7 cellular contexts compared by ENCODE assay signal in genomic region chr7:151875862-151876111, GRCh38. TPM values are rescaled to one million over a fixed set of nuclear protein-coding genes. Genes with fewer than 3 reads are reported as not detected.
DNase-seq lines count a peak whose midpoint lies in the region; ATAC-seq lines count a peak whose summit lies in the region.

No MANE protein-coding gene starts in this region.

- no peaks in the 10 kb centered on the region for H3K27me3 Mint-ChIP-seq in activated T-cell treated with anti-CD3 and anti-CD28 coated beads, Interleukin-2, amount 50 U/mL, for 72 hours (ENCODE audit: low read depth)

- H3K9me3 ChIP-seq in skeletal muscle satellite cell (replicated peaks; ENCODE audit: low read length), result no peaks in the 10 kb centered on the region

- intact Hi-C loops in left ventricle myocardium superior (cut with micrococcal nuclease), result no loop called here

- H3K27me3 ChIP-seq in H7 (ENCODE audit: control insufficient read depth, insufficient read depth, low read length), result peaks cover 33% of the 10 kb centered on the region
- peaks cover 75% of the 10 kb centered on the region for H3K27me3 ChIP-seq in skeletal muscle satellite cell (ENCODE audit: control insufficient read depth, insufficient read depth, low read length)

- no peak for DNase-seq in H7
- DNase-seq in activated T-cell treated with anti-CD3 and anti-CD28 coated beads, Interleukin-2, amount 50 U/mL, for 72 hours, result no peak
- DNase-seq in left ventricle myocardium superior, result no peak
- no peak for DNase-seq in glomerular visceral epithelial cell (ENCODE audit: extremely low spot score)
- no peak for DNase-seq in iPS-NIHi11 (ENCODE audit: low spot score)

- peak overlapping the region; percentile 89 for H3K4me2 ChIP-seq in skeletal muscle satellite cell (ENCODE audit: low read length)

- H3K4me1 ChIP-seq in skeletal muscle satellite cell (ENCODE audit: control insufficient read depth, insufficient read depth, low read length), result peaks cover 14% of the 10 kb centered on the region

- H3K4me1 Mint-ChIP-seq in activated T-cell treated with anti-CD3 and anti-CD28 coated beads, Interleukin-2, amount 50 U/mL, for 72 hours (ENCODE audit: low read depth), result peaks cover 21% of the 10 kb centered on the region

- H3K27ac Mint-ChIP-seq in activated T-cell treated with anti-CD3 and anti-CD28 coated beads, Interleukin-2, amount 50 U/mL, for 72 hours, result peak overlapping the region; percentile 77

- H3K4me3 Mint-ChIP-seq in activated T-cell treated with anti-CD3 and anti-CD28 coated beads, Interleukin-2, amount 50 U/mL, for 72 hours, result peak overlapping the region; percentile 94 to 98

- peak overlapping the region; percentile 74 for H3K4me3 ChIP-seq in H7 (ENCODE audit: insufficient read depth, low read depth, low read length)
- H3K4me3 ChIP-seq in skeletal muscle satellite cell (ENCODE audit: low read length), result peak overlapping the region; percentile 71

- no peaks in the 10 kb centered on the region for H3K36me3 ChIP-seq in H7 (replicated peaks; ENCODE audit: control insufficient read depth, insufficient read depth, low read length)
- H3K36me3 ChIP-seq in skeletal muscle satellite cell (ENCODE audit: insufficient read depth, low read length), result no peaks in the 10 kb centered on the region

- ATAC-seq in activated T-cell treated with anti-CD3 and anti-CD28 coated beads, Interleukin-2, amount 50 U/mL, for 72 hours (replicated peaks in 1 of 2), result no peak
- ATAC-seq in left ventricle myocardium superior, result peak; percentile 86
- ATAC-seq in GM19397 (IDR thresholded peaks at IDR 0.05; ENCODE audit: unreplicated experiment), result no peak

- H3K9ac ChIP-seq in skeletal muscle satellite cell (ENCODE audit: low read depth, low read length), result no peak overlapping the region

- no peaks in the 10 kb centered on the region for H3K9me3 Mint-ChIP-seq in activated T-cell treated with anti-CD3 and anti-CD28 coated beads, Interleukin-2, amount 50 U/mL, for 72 hours

- no peaks in the 10 kb centered on the region for H3K36me3 Mint-ChIP-seq in activated T-cell treated with anti-CD3 and anti-CD28 coated beads, Interleukin-2, amount 50 U/mL, for 72 hours (ENCODE audit: insufficient read depth in 2 of 2)

RNA-seq across cellular contexts. Expression of gene PRKAG2, which starts 1.1 kb away (rescaled TPM):
- 5.8 and 6.0 TPM in 2 replicates for total RNA-seq in H7 (2014; rRNA removed; shearing (Covaris generic))
- total RNA-seq in activated T-cell treated with anti-CD3 and anti-CD28 coated beads, Interleukin-2, amount 50 U/mL, for 72 hours, result 10 to 100 TPM; 23.2 to 28.4 TPM
- total RNA-seq in left ventricle myocardium superior, result 113 TPM
- 10.5 and 13.2 TPM in 2 replicates for total RNA-seq in skeletal muscle satellite cell (2012; rRNA removed)
